Comparison of ENCODE assay signal across 11 cellular contexts in genomic region chr9:33080534-33080933, GRCh38. TPM values are rescaled to one million over a fixed set of nuclear protein-coding genes. Genes with fewer than 3 reads are reported as not detected.
DNase-seq lines count a peak whose midpoint lies in the region; ATAC-seq, FAIRE-seq and TF ChIP-seq lines count a peak whose summit lies in the region.
"Had no signal": no experiment of that assay in that cellular context is flagged by ENCODE, and none has a peak within 500 bp of the region (broad histone marks: within the 10 kb centered on the region; RNA-seq: fewer than 3 reads in every experiment).

No MANE protein-coding gene starts in this region.

- H3K4me1 Mint-ChIP-seq in T-helper 2 cell treated with Interferon-gamma antibody and Interleukin-4, amounts not matched to agents 5 μg/mL and 100 μg/mL, for 36 hours (ENCODE audit: low read depth) = peaks cover 34% of the 10 kb centered on the region

- H3K9me3 ChIP-seq in heart right ventricle (no peaks in the 10 kb centered on the region), right cardiac atrium (ENCODE audit: control insufficient read depth, low read length) (no peaks in the 10 kb centered on the region), iPS-18a (ENCODE audit: control insufficient read depth, low read depth, low read length) (no peaks in the 10 kb centered on the region), upper lobe of left lung (no peaks in the 10 kb centered on the region)

- H3K9ac ChIP-seq in iPS-18a (ENCODE audit: low read length) = peak overlapping the region; percentile 43

- 71 to 78% methylated on average over 6 of the region's 6 CpGs for WGBS in heart right ventricle, 2 donors
- 66% methylated on average over 6 of the region's 6 CpGs for WGBS in right cardiac atrium
- WGBS in upper lobe of left lung, 2 donors = 58% methylated on average over 6 of the region's 6 CpGs

- TF ChIP-seq CTCF in heart right ventricle (IDR thresholded peaks at IDR 0.05) (no peak), upper lobe of left lung (IDR thresholded peaks at IDR 0.05) (no peak)

- no peak for TF ChIP-seq POLR2A in upper lobe of left lung (IDR thresholded peaks at IDR 0.05)

- H3K36me3 Mint-ChIP-seq in T-helper 2 cell treated with Interferon-gamma antibody and Interleukin-4, amounts not matched to agents 5 μg/mL and 100 μg/mL, for 36 hours (ENCODE audit: low read depth) = peaks cover 3% of the 10 kb centered on the region

- no peak overlapping the region for H3K4me3 ChIP-seq in heart right ventricle
- no peak overlapping the region for H3K4me3 ChIP-seq in right cardiac atrium (ENCODE audit: low read length)
- peak overlapping the region; percentile 34 for H3K4me3 ChIP-seq in iPS-18a (ENCODE audit: low read length)
- no peak overlapping the region for H3K4me3 ChIP-seq in upper lobe of left lung

- H3K9me3 Mint-ChIP-seq in T-helper 2 cell treated with Interferon-gamma antibody and Interleukin-4, amounts not matched to agents 5 μg/mL and 100 μg/mL, for 36 hours = no peaks in the 10 kb centered on the region
- H3K9me3 Mint-ChIP-seq: CD8-positive, alpha-beta T cell; HFFc6 had no signal

- H3K27ac ChIP-seq in heart right ventricle (peak overlapping the region in 7 of 10 donors; percentile 3 to 72 (median 46)), right cardiac atrium (ENCODE audit: low read length) (no peak overlapping the region), iPS-18a (ENCODE audit: low read length) (no peak overlapping the region), upper lobe of left lung (peak overlapping the region in 3 of 4 donors; percentile 33 to 67 (median 62))

- intact Hi-C loops in heart right ventricle (cut with DNase I) (loop anchor here in 8 of 10 donors (2.0 to 5.0 kb wide), 6 partner anchors 87 to 147 kb away; partner anchors contain the start of gene B4GALT1 (in 1 of the 8)), right cardiac atrium (cut with DNase I) (loop anchor here (2.0 to 5.0 kb wide), 4 partner anchors 87 to 147 kb away; partner anchors contain the start of gene B4GALT1 (in 1 of the 4))

- ATAC-seq in heart right ventricle = no peak
- ATAC-seq in right cardiac atrium = no peak
- ATAC-seq in upper lobe of left lung (ENCODE audit: low FRiP score in 2 of 2) = no peak
- ATAC-seq in HG03432 (IDR thresholded peaks at IDR 0.05; ENCODE audit: unreplicated experiment) = no peak
- ATAC-seq in GM19467 (IDR thresholded peaks at IDR 0.05; ENCODE audit: unreplicated experiment) = no peak

- H3K4me3 Mint-ChIP-seq in T-helper 2 cell treated with Interferon-gamma antibody and Interleukin-4, amounts not matched to agents 5 μg/mL and 100 μg/mL, for 36 hours = no peak overlapping the region
- H3K4me3 Mint-ChIP-seq: CD8-positive, alpha-beta T cell; HFFc6 had no signal

- H3K27me3 ChIP-seq in heart right ventricle = no peaks in the 10 kb centered on the region
- no peaks in the 10 kb centered on the region for H3K27me3 ChIP-seq in right cardiac atrium (ENCODE audit: control insufficient read depth, insufficient read depth)
- no peaks in the 10 kb centered on the region for H3K27me3 ChIP-seq in iPS-18a (ENCODE audit: control insufficient read depth, insufficient read depth, low read length)
- no peaks in the 10 kb centered on the region for H3K27me3 ChIP-seq in upper lobe of left lung

- peaks cover 0 to 43% (median 22%) of the 10 kb centered on the region in 9 donors for H3K4me1 ChIP-seq in heart right ventricle
- no peaks in the 10 kb centered on the region for H3K4me1 ChIP-seq in right cardiac atrium (ENCODE audit: control insufficient read depth, insufficient read depth, low read length)
- peaks cover 1% of the 10 kb centered on the region for H3K4me1 ChIP-seq in iPS-18a (ENCODE audit: control insufficient read depth, low read depth, low read length)
- H3K4me1 ChIP-seq in upper lobe of left lung = peaks cover 20 to 31% (median 23%) of the 10 kb centered on the region in 4 donors

- no peak for TF ChIP-seq EP300 in upper lobe of left lung (IDR thresholded peaks at IDR 0.05)

- no peaks in the 10 kb centered on the region for H3K27me3 Mint-ChIP-seq in T-helper 2 cell treated with Interferon-gamma antibody and Interleukin-4, amounts not matched to agents 5 μg/mL and 100 μg/mL, for 36 hours (ENCODE audit: low read depth)

- H3K27ac Mint-ChIP-seq in T-helper 2 cell treated with Interferon-gamma antibody and Interleukin-4, amounts not matched to agents 5 μg/mL and 100 μg/mL, for 36 hours = no peak overlapping the region
- H3K27ac Mint-ChIP-seq: CD8-positive, alpha-beta T cell; HFFc6 had no signal

- H3K36me3 ChIP-seq in heart right ventricle (no peaks in the 10 kb centered on the region), iPS-18a (ENCODE audit: control insufficient read depth, low read depth, low read length) (no peaks in the 10 kb centered on the region), upper lobe of left lung (no peaks in the 10 kb centered on the region)

- FAIRE-seq in frontal cortex (lab: Jason Lieb, UNC) = no peak

- DNase-seq in heart right ventricle = no peak
- DNase-seq in right cardiac atrium = no peak
- DNase-seq in T-helper 2 cell treated with Interferon-gamma antibody and Interleukin-4, amounts not matched to agents 5 μg/mL and 100 μg/mL, for 36 hours (ENCODE audit: low spot score) = peak; percentile 26
- DNase-seq in upper lobe of left lung = no peak
- no peak for DNase-seq in frontal cortex (ENCODE audit: low spot score in 2 of 2)
- DNase-seq: NK-92 treated with Interleukin-12 subunit alpha and Interleukin-12 subunit beta, amount 100 ng/mL, for 24 hours had no signal

RNA-seq across cellular contexts. Expression of gene SMU1, which starts 4.1 kb away (rescaled TPM):
- total RNA-seq in heart right ventricle (10 to 100 TPM; 14.9 to 18.5 (median 17.3) TPM), right cardiac atrium (10 to 100 TPM; 16.6 to 17.3 (median 17.0) TPM), upper lobe of left lung (10 to 100 TPM in 4 of 6 donors, 1 to 10 TPM in 2; 7.9 to 19.8 (median 17.2) TPM), frontal cortex (53.4 TPM)
- polyA plus RNA-seq in heart right ventricle (1 to 10 TPM; 5.8 to 8.5 TPM), right cardiac atrium (9.4 TPM)

RNA-seq across cellular contexts. Expression of gene DNAJA1, which starts 55.5 kb away (rescaled TPM):
- 10 to 100 TPM; 46.7 to 90.4 (median 54.7) TPM for total RNA-seq in heart right ventricle
- polyA plus RNA-seq in heart right ventricle = 10 to 100 TPM; 27.3 to 80.6 TPM
- total RNA-seq in right cardiac atrium = 100 to 1,000 TPM in 2 of 4 donors, 10 to 100 TPM in 2; 63.7 to 119 (median 91.2) TPM
- polyA plus RNA-seq in right cardiac atrium = 72.2 TPM
- total RNA-seq in upper lobe of left lung = 100 to 1,000 TPM in 3 of 6 donors, 10 to 100 TPM in 3; 35.6 to 141 (median 94.0) TPM
- total RNA-seq in frontal cortex = 250 TPM

Comparison
In these comparisons a context has a peak if more than half of its experiments do, and no peak if none do; other contexts are left out.
1. H3K27ac ChIP-seq: peak in heart right ventricle (7 of 10) and upper lobe of left lung (3 of 4); none in right cardiac atrium (single experiment) and iPS-18a (single experiment).